In the genomic region with DNA sequence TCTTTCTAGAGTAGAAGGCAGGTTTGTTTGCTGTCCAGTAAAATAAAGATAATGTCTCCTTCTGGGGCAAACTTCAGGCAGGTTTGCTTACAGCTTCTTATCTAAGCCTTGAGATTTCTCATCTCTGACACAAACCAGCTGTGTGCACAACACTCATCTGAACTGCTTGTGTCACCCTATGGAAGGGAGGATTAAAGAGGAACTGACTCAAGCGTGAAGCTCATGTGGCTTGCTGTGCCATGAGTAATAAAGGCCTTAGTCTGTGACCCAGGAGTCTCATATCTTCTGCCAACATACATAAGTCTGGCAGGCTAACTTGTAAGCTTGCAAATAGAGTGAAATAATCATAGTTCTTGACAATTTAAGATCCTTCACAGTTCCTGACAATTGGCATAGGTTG, we compare ENCODE assay signal across 8 cellular contexts. TPM values are rescaled to one million over a fixed set of nuclear protein-coding genes. Genes with fewer than 3 reads are reported as not detected.
DNase-seq lines count a peak whose midpoint lies in the region; ATAC-seq and TF ChIP-seq lines count a peak whose summit lies in the region.

No MANE protein-coding gene starts in this region.

- H3K27ac Mint-ChIP-seq in stimulated activated effector memory CD8-positive, alpha-beta T cell treated with anti-CD3 and anti-CD28 coated beads, Interleukin-12 subunit alpha, Interleukin-12 subunit beta, amount 100 ng/mL, for 72 hours = no peak overlapping the region

- no peaks in the 10 kb centered on the region for H3K27me3 ChIP-seq in spleen (replicated peaks in 1 of 7)

- no peak for DNase-seq in activated T-cell treated with anti-CD3 and anti-CD28 coated beads, Interleukin-2, amount 50 U/mL, for 4 hours
- DNase-seq in activated T-cell treated with anti-CD3 and anti-CD28 coated beads for 4 hours (no peak), HT1080 (ENCODE audit: low read depth) (peak; percentile 95), brain pericyte (ENCODE audit: low read depth, low spot score) (peak; percentile 50), spleen (no peak), iPS-NIHi11 (ENCODE audit: low spot score) (no peak)
- DNase-seq in stimulated activated effector memory CD8-positive, alpha-beta T cell treated with anti-CD3 and anti-CD28 coated beads, Interleukin-12 subunit alpha, Interleukin-12 subunit beta, amount 100 ng/mL, for 72 hours (ENCODE audit: low spot score in 2 of 2) = no peak
- DNase-seq in activated CD4-positive, alpha-beta T cell treated with anti-CD3 and anti-CD28 coated beads, Interleukin-2, amount 50 U/mL, for 1 hour = no peak

- no peaks in the 10 kb centered on the region for H3K4me1 Mint-ChIP-seq in activated T-cell treated with anti-CD3 and anti-CD28 coated beads, Interleukin-2, amount 50 U/mL, for 4 hours (ENCODE audit: low read depth)
- no peaks in the 10 kb centered on the region for H3K4me1 Mint-ChIP-seq in stimulated activated effector memory CD8-positive, alpha-beta T cell treated with anti-CD3 and anti-CD28 coated beads, Interleukin-12 subunit alpha, Interleukin-12 subunit beta, amount 100 ng/mL, for 72 hours

- no peaks in the 10 kb centered on the region for H3K9me3 ChIP-seq in spleen

- intact Hi-C loops in spleen (cut with DNase I; ENCODE audit: low total_unique reads) = no loop called here

- H3K4me1 ChIP-seq in spleen = no peaks in the 10 kb centered on the region

- H3K4me3 Mint-ChIP-seq in activated T-cell treated with anti-CD3 and anti-CD28 coated beads, Interleukin-2, amount 50 U/mL, for 4 hours = no peak overlapping the region
- H3K4me3 Mint-ChIP-seq in stimulated activated effector memory CD8-positive, alpha-beta T cell treated with anti-CD3 and anti-CD28 coated beads, Interleukin-12 subunit alpha, Interleukin-12 subunit beta, amount 100 ng/mL, for 72 hours = no peak overlapping the region

- peaks cover 3% of the 10 kb centered on the region for H3K9me3 Mint-ChIP-seq in activated T-cell treated with anti-CD3 and anti-CD28 coated beads, Interleukin-2, amount 50 U/mL, for 4 hours
- no peaks in the 10 kb centered on the region for H3K9me3 Mint-ChIP-seq in stimulated activated effector memory CD8-positive, alpha-beta T cell treated with anti-CD3 and anti-CD28 coated beads, Interleukin-12 subunit alpha, Interleukin-12 subunit beta, amount 100 ng/mL, for 72 hours

- no peak for TF ChIP-seq POLR2A in spleen (IDR thresholded peaks at IDR 0.05)

- H3K27ac ChIP-seq in spleen = no peak overlapping the region

- WGBS in spleen, 5 donors = 26 to 52% (median 33%) methylated on average over 1 of the region's 1 CpG

- H3K27me3 Mint-ChIP-seq in activated T-cell treated with anti-CD3 and anti-CD28 coated beads, Interleukin-2, amount 50 U/mL, for 4 hours (ENCODE audit: low read depth) = no peaks in the 10 kb centered on the region

- TF ChIP-seq CTCF in spleen (IDR thresholded peaks at IDR 0.05 in 8 of 11, conservative IDR thresholded peaks at IDR 0.05 in 3 of 11) = no peak

- H3K36me3 ChIP-seq in spleen = no peaks in the 10 kb centered on the region

- H3K4me3 ChIP-seq in spleen = no peak overlapping the region

- peak; percentile 84 to 90 for ATAC-seq in activated T-cell treated with anti-CD3 and anti-CD28 coated beads, Interleukin-2, amount 50 U/mL, for 4 hours
- peak; percentile 99 for ATAC-seq in stimulated activated effector memory CD8-positive, alpha-beta T cell treated with anti-CD3 and anti-CD28 coated beads, Interleukin-12 subunit alpha, Interleukin-12 subunit beta, amount 100 ng/mL, for 72 hours

- H3K36me3 Mint-ChIP-seq in activated T-cell treated with anti-CD3 and anti-CD28 coated beads, Interleukin-2, amount 50 U/mL, for 4 hours (ENCODE audit: insufficient read depth) = no peaks in the 10 kb centered on the region
- H3K36me3 Mint-ChIP-seq in stimulated activated effector memory CD8-positive, alpha-beta T cell treated with anti-CD3 and anti-CD28 coated beads, Interleukin-12 subunit alpha, Interleukin-12 subunit beta, amount 100 ng/mL, for 72 hours = no peaks in the 10 kb centered on the region

RNA-seq across cellular contexts. Expression of a gene that starts 24.2 kb away (rescaled TPM):
- total RNA-seq in activated T-cell treated with anti-CD3 and anti-CD28 coated beads, Interleukin-2, amount 50 U/mL, for 4 hours = not detected
- total RNA-seq in HT1080 (2014; rRNA removed; shearing (Covaris generic)) = 0.10 TPM in 1 of 2 replicates, not detected in the other
- not detected in 2 replicates for polyA plus RNA-seq in HT1080 (2015; cell fraction: cytosol; rRNA removed)
- polyA plus RNA-seq in HT1080 (2015; cell fraction: nucleus; rRNA removed) = not detected in 2 replicates
- under 1 TPM in 1 of 7 donors, not detected in 6; 0.28 TPM for total RNA-seq in spleen
- under 1 TPM; 0.10 to 0.15 (median 0.15) TPM for polyA plus RNA-seq in spleen

Comparison
In these comparisons a context has a peak if more than half of its experiments do, and no peak if none do; other contexts are left out.
1. DNase-seq: peak in HT1080 (single experiment) and brain pericyte (single experiment); none in activated T-cell treated with anti-CD3 and anti-CD28 coated beads, Interleukin-2, amount 50 U/mL, for 4 hours (single experiment), activated T-cell treated with anti-CD3 and anti-CD28 coated beads for 4 hours (single experiment), stimulated activated effector memory CD8-positive, alpha-beta T cell treated with anti-CD3 and anti-CD28 coated beads, Interleukin-12 subunit alpha, Interleukin-12 subunit beta, amount 100 ng/mL, for 72 hours (0 of 2), spleen (single experiment), activated CD4-positive, alpha-beta T cell treated with anti-CD3 and anti-CD28 coated beads, Interleukin-2, amount 50 U/mL, for 1 hour (single experiment) and iPS-NIHi11 (single experiment).